ENCODE assay signal across 25 cellular contexts in genomic region chrX:150773634-150774033, GRCh38.
A peak's percentile ranks its signal among the peaks of the same experiment; 100 is the strongest.
DNase-seq lines count a peak whose midpoint lies in the region; ATAC-seq, FAIRE-seq and TF ChIP-seq lines count a peak whose summit lies in the region.
"Had no signal": no experiment of that assay in that cellular context is flagged by ENCODE, and none has a peak within 500 bp of the region (broad histone marks: within the 10 kb centered on the region; RNA-seq: fewer than 3 reads in every experiment).

No MANE protein-coding gene starts in this region.

- WGBS in A549 (ENCODE audit: missing lambda C conversion rate), result 77% methylated on average over 4 of the region's 4 CpGs
- WGBS in right lobe of liver (ENCODE audit: insufficient coverage, low coverage, low lambda C conversion rate, missing lambda C conversion rate), result 26% methylated on average over 3 of the region's 4 CpGs

- no peaks in the 10 kb centered on the region for H3K27me3 ChIP-seq in right lobe of liver
- no peaks in the 10 kb centered on the region for H3K27me3 ChIP-seq in left ventricle myocardium inferior (ENCODE audit: low read depth)
- H3K27me3 ChIP-seq: BE2C had no signal

- TF ChIP-seq EP300 in A549 (IDR thresholded peaks at IDR 0.05), result no peak

- H3K4me3 ChIP-seq in A549 (no peak overlapping the region), right lobe of liver (no peak overlapping the region), left ventricle myocardium inferior (no peak overlapping the region)
- H3K4me3 ChIP-seq: BLaER1 treated with 17β-estradiol and CSF1 and Interleukin-3, amounts not matched to agents 10 nM and 100 nM; GM23248 had no signal

- no peak for TF ChIP-seq POLR2A in A549 (IDR thresholded peaks at IDR 0.05; ENCODE audit: low read length)
- TF ChIP-seq POLR2A in right lobe of liver (IDR thresholded peaks at IDR 0.05), result no peak

- intact Hi-C loops in right lobe of liver (cut with DNase I), result loop anchor here (5.0 kb wide), 1 partner anchor 309 kb away; no protein-coding TSS in a partner anchor
- intact Hi-C loops in left ventricle myocardium inferior (cut with micrococcal nuclease), result loop anchor here (5.0 kb wide), 1 partner anchor 309 kb away; no protein-coding TSS in a partner anchor

- peak overlapping the region in 1 of 2 experiments; percentile 33; a peak in 1 of 6 replicates for H3K27ac ChIP-seq in A549
- H3K27ac ChIP-seq in right lobe of liver, result peak overlapping the region in 1 of 3 donors; percentile 43
- no peak overlapping the region for H3K27ac ChIP-seq in left ventricle myocardium inferior (replicated peaks)
- H3K27ac ChIP-seq: 22Rv1; BLaER1 treated with 17β-estradiol and CSF1 and Interleukin-3, amounts not matched to agents 10 nM and 100 nM; GM23248 had no signal

- H3K9me3 ChIP-seq in A549 (no peaks in the 10 kb centered on the region), right lobe of liver (no peaks in the 10 kb centered on the region), left ventricle myocardium inferior (replicated peaks) (no peaks in the 10 kb centered on the region)
- H3K9me3 ChIP-seq: BE2C; BLaER1 treated with 17β-estradiol and CSF1 and Interleukin-3, amounts not matched to agents 10 nM and 100 nM had no signal

- no peaks in the 10 kb centered on the region for H3K36me3 ChIP-seq in right lobe of liver
- peaks cover 7% of the 10 kb centered on the region for H3K36me3 ChIP-seq in left ventricle myocardium inferior
- H3K36me3 ChIP-seq: BE2C had no signal

- TF ChIP-seq RAD21 in A549 (conservative IDR thresholded peaks at IDR 0.05 in 1 of 2, IDR thresholded peaks at IDR 0.05 in 1 of 2), result no peak

- no peak for TF ChIP-seq CTCF in A549 (IDR thresholded peaks at IDR 0.05)
- no peak for TF ChIP-seq CTCF in right lobe of liver (IDR thresholded peaks at IDR 0.05)
- TF ChIP-seq CTCF in left ventricle myocardium inferior (IDR thresholded peaks at IDR 0.05; ENCODE audit: borderline replicate concordance), result no peak

- ATAC-seq in A549 (no peak), right lobe of liver (peak; percentile 52 to 74 (median 70))

- POLR2A ChIA-PET in A549 (lab: Yijun Ruan, JAX), result no interaction called here

- H3K4me2 ChIP-seq in A549, result no peak overlapping the region
- H3K4me2 ChIP-seq: BLaER1 treated with 17β-estradiol and CSF1 and Interleukin-3, amounts not matched to agents 10 nM and 100 nM had no signal

- peak; percentile 54 for DNase-seq in activated CD8-positive, alpha-beta memory T cell treated with anti-CD3 and anti-CD28 coated beads for 24 hours
- no peak for DNase-seq in activated CD8-positive, alpha-beta memory T cell treated with anti-CD3 and anti-CD28 coated beads, Interleukin-2, amount 50 U/mL, for 48 hours
- no peak for DNase-seq in A549 (ENCODE audit: low read depth in 1 of 2, low spot score in 1 of 2)
- peak; percentile 25 for DNase-seq in dermis blood vessel endothelial cell
- DNase-seq in right lobe of liver, result peak in 1 of 3 donors; percentile 53
- no peak for DNase-seq in SKM-1 (lab: John Stamatoyannopoulos, UW; ENCODE audit: unreplicated experiment)
- no peak for DNase-seq in left ventricle myocardium inferior
- no peak for DNase-seq in RKO (ENCODE audit: low spot score)
- DNase-seq: ACHN; AML-193; BE2C; CD4-positive, alpha-beta T cell; CD8-positive, alpha-beta memory T cell; DMS 273 treated with DMSO at 0.1 percent for 48 hours; DMS79; GF-D8; GM23248; HCEC 1CT had no signal

- FAIRE-seq in A549 (lab: Jason Lieb, UNC), result peak; percentile 18
- FAIRE-seq: A204.1, D721Med, GM12891, GM18507, H1 had no signal

- H3K4me1 ChIP-seq in A549 (0 out of 3 replicates have a peak, but pooled peaks cover 6% of the 10 kb centered on the region), right lobe of liver (no peaks in the 10 kb centered on the region), left ventricle myocardium inferior (no peaks in the 10 kb centered on the region)
- H3K4me1 ChIP-seq: BE2C had no signal

- CTCF ChIA-PET in A549 (lab: Yijun Ruan, JAX), result interaction anchor here (2.1 to 12.6 kb wide), 2 partner anchors 178 to 309 kb away, joined by 7 to 223 read pairs; no protein-coding TSS in a partner anchor

TF ChIP-seq in A549, 52 proteins besides CTCF, POLR2A, EP300 and RAD21:
- TF ChIP-seq ZFP36 (IDR thresholded peaks at IDR 0.05; ENCODE audit: borderline replicate concordance, partially characterized antibody) (no peak), RARB (CRISPR knock-in tag; IDR thresholded peaks at IDR 0.05) (no peak), KDM5A (IDR thresholded peaks at IDR 0.05) (no peak), EHF (CRISPR knock-in tag; IDR thresholded peaks at IDR 0.05) (no peak), SMC3 (IDR thresholded peaks at IDR 0.05) (no peak), REST (IDR thresholded peaks at IDR 0.05) (no peak), NFE2L2 (conservative IDR thresholded peaks at IDR 0.05; ENCODE audit: low read length) (no peak)

Comparison
In these comparisons a context has a peak if more than half of its experiments do, and no peak if none do; other contexts are left out.
1. DNase-seq: peak in activated CD8-positive, alpha-beta memory T cell treated with anti-CD3 and anti-CD28 coated beads for 24 hours (single experiment) and dermis blood vessel endothelial cell (single experiment); none in activated CD8-positive, alpha-beta memory T cell treated with anti-CD3 and anti-CD28 coated beads, Interleukin-2, amount 50 U/mL, for 48 hours (single experiment), A549 (0 of 2), SKM-1 (single experiment), left ventricle myocardium inferior (single experiment) and RKO (single experiment).
2. ATAC-seq: peak in right lobe of liver (4 of 4); none in A549 (0 of 2).